In the genomic region with DNA sequence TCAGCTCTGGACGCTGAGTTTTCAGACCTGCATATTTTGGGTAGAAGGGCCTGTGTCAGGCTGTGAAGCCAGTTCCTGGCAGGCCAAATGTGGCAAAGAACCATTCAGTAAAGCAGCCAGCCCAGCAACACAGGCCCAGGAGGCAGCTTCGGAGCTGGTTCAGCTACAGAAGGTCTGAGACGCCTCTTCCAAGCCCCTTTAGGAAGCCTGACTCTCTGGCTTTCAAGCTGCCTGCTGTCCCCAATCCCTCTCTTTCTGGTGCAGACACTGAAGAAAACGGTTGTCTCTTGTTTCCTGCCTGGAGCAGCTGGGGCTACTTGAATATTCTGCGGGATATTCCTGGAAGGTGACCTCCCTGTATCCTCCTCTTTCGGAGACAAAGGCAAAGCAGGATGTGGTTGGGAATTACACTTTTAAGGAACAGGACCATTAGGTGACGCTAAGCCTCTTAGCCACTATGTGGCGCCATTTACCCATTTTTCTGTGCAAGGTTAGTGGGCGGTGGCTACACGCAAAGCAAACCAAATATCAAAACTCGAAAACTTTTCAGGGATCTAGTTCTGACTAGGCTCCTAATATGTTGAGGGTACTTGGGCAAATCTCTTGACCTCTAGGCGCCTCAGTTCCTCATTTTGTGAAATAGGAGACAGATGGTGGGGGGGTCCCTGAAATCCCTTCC, we compare ENCODE assay signal across 8 cellular contexts. TPM values are rescaled to one million over a fixed set of nuclear protein-coding genes. Genes with fewer than 3 reads are reported as not detected.
A peak's percentile ranks its signal among the peaks of the same experiment; 100 is the strongest.
DNase-seq lines count a peak whose midpoint lies in the region; ATAC-seq and TF ChIP-seq lines count a peak whose summit lies in the region.

No MANE protein-coding gene starts in this region.

- ATAC-seq in GM19395 (IDR thresholded peaks at IDR 0.05; ENCODE audit: unreplicated experiment) (peak; percentile 89), HG03432 (IDR thresholded peaks at IDR 0.05; ENCODE audit: unreplicated experiment) (peak; percentile 83)

- H3K27ac Mint-ChIP-seq in type B pancreatic cell = no peak overlapping the region

- no peaks in the 10 kb centered on the region for H3K9me3 Mint-ChIP-seq in type B pancreatic cell

- TF ChIP-seq CTCF in type B pancreatic cell (conservative IDR thresholded peaks at IDR 0.05) = peak; percentile 79

- DNase-seq in D341Med (ENCODE audit: low spot score) (peak; percentile 60), NCI-H82 (lab: John Stamatoyannopoulos, UW) (peak; percentile 85), epidermal melanocyte (ENCODE audit: insufficient read length, low spot score) (peak; percentile 42), myocyte (ENCODE audit: low read depth) (peak; percentile 75), type B pancreatic cell (ENCODE audit: extremely low spot score, unreplicated experiment) (no peak)
- DNase-seq in activated CD8-positive, alpha-beta memory T cell treated with anti-CD3 and anti-CD28 coated beads for 24 hours = peak; percentile 81

- H3K27me3 Mint-ChIP-seq in type B pancreatic cell = peaks cover 3% of the 10 kb centered on the region

- H3K4me1 Mint-ChIP-seq in type B pancreatic cell (ENCODE audit: unreplicated experiment) = peaks cover 6% of the 10 kb centered on the region

- H3K4me3 Mint-ChIP-seq in type B pancreatic cell = no peak overlapping the region

- H3K36me3 Mint-ChIP-seq in type B pancreatic cell = no peaks in the 10 kb centered on the region

RNA-seq across cellular contexts. Expression of a gene that starts 47.2 kb away (rescaled TPM):
- total RNA-seq in myocyte (17.3 and 19.0 TPM in 2 replicates), type B pancreatic cell (ENCODE audit: low replicate concordance) (29.3 and 42.1 TPM in 2 replicates)
- 24.1 TPM for polyA plus RNA-seq in myocyte (2012)
